28 cellular contexts compared by ENCODE assay signal in genomic region chr3:64358176-64358575, GRCh38.
"Had no signal": no experiment of that assay in that cellular context is flagged by ENCODE, and none has a peak within 500 bp of the region (broad histone marks: within the 10 kb centered on the region; RNA-seq: fewer than 3 reads in every experiment).

No MANE protein-coding gene starts in this region.

- H3K9me3 ChIP-seq: SJCRH30 had no signal

- H3K27me3 Mint-ChIP-seq: activated CD4-positive, alpha-beta memory T cell treated with anti-CD3 and anti-CD28 coated beads, Interleukin-2, amount 10 ng/mL, durations not matched to agents 7 days and 5 days; activated CD8-positive, alpha-beta memory T cell treated with anti-CD3 and anti-CD28 coated beads, Interleukin-2, amount 10 ng/mL, durations not matched to agents 7 days and 5 days had no signal

- H3K4me3 ChIP-seq: SJCRH30, SK-N-MC had no signal

- H3K27me3 ChIP-seq: brain microvascular endothelial cell, SJCRH30 had no signal

- H3K4me3 Mint-ChIP-seq: activated CD4-positive, alpha-beta memory T cell treated with anti-CD3 and anti-CD28 coated beads, Interleukin-2, amount 10 ng/mL, durations not matched to agents 7 days and 5 days; activated CD8-positive, alpha-beta memory T cell treated with anti-CD3 and anti-CD28 coated beads, Interleukin-2, amount 10 ng/mL, durations not matched to agents 7 days and 5 days; activated naive CD4-positive, alpha-beta T cell treated with anti-CD3 and anti-CD28 coated beads, Interleukin-2, amount 10 ng/mL, durations not matched to agents 7 days and 5 days; activated naive CD8-positive, alpha-beta T cell; activated naive CD8-positive, alpha-beta T cell treated with anti-CD3 and anti-CD28 coated beads, Interleukin-2, amount 50 U/mL, for 24 hours; WTC11 had no signal

- ATAC-seq: activated CD8-positive, alpha-beta memory T cell treated with anti-CD3 and anti-CD28 coated beads, Interleukin-2, amount 10 ng/mL, durations not matched to agents 7 days and 5 days; activated naive CD8-positive, alpha-beta T cell treated with anti-CD3 and anti-CD28 coated beads, Interleukin-2, amount 50 U/mL, for 24 hours; Panc1; WTC11 had no signal

- H3K27ac Mint-ChIP-seq: activated CD4-positive, alpha-beta memory T cell treated with anti-CD3 and anti-CD28 coated beads, Interleukin-2, amount 10 ng/mL, durations not matched to agents 7 days and 5 days; activated CD8-positive, alpha-beta memory T cell treated with anti-CD3 and anti-CD28 coated beads, Interleukin-2, amount 10 ng/mL, durations not matched to agents 7 days and 5 days; activated naive CD4-positive, alpha-beta T cell treated with anti-CD3 and anti-CD28 coated beads, Interleukin-2, amount 10 ng/mL, durations not matched to agents 7 days and 5 days; activated naive CD8-positive, alpha-beta T cell; activated naive CD8-positive, alpha-beta T cell treated with anti-CD3 and anti-CD28 coated beads, Interleukin-2, amount 50 U/mL, for 24 hours; WTC11 had no signal

- DNase-seq: activated CD4-positive, alpha-beta memory T cell treated with anti-CD3 and anti-CD28 coated beads, Interleukin-2, amount 10 ng/mL, durations not matched to agents 7 days and 5 days; activated CD4-positive, alpha-beta T cell treated with anti-CD3 and anti-CD28 coated beads for 1 hour; activated CD4-positive, alpha-beta T cell treated with anti-CD3 and anti-CD28 coated beads for 48 hours; activated CD8-positive, alpha-beta memory T cell treated with anti-CD3 and anti-CD28 coated beads for 24 hours; activated CD8-positive, alpha-beta memory T cell treated with anti-CD3 and anti-CD28 coated beads, Interleukin-2, amount 10 ng/mL, durations not matched to agents 7 days and 5 days; activated CD8-positive, alpha-beta memory T cell treated with anti-CD3 and anti-CD28 coated beads, Interleukin-2, amount 50 U/mL, for 48 hours; activated effector memory CD4-positive, alpha-beta T cell treated with Interleukin-2 at 50 U/mL for 16 hours; activated naive CD4-positive, alpha-beta T cell treated with anti-CD3 and anti-CD28 coated beads, Interleukin-2, amount 10 ng/mL, durations not matched to agents 7 days and 5 days; activated naive CD8-positive, alpha-beta T cell treated with anti-CD3 and anti-CD28 coated beads, Interleukin-2, amount 50 U/mL, for 24 hours; activated T-cell treated with anti-CD3 and anti-CD28 coated beads, Interleukin-2, amount 50 U/mL, for 48 hours; anterior cingulate cortex; brain microvascular endothelial cell; central memory CD4-positive, alpha-beta T cell; NCI-H1092 treated with DMSO at 0.1 percent for 48 hours; NCI-H187; NCI-H2029 treated with DMSO at 0.1 percent for 48 hours; NCI-H2171 treated with DMSO at 0.1 percent for 48 hours; NCI-H2227 treated with DMSO at 0.1 percent for 48 hours; NCI-H446; NCI-H510A treated with DMSO at 0.1 percent for 48 hours; SHP77; SJCRH30; T1000 had no signal

- H3K9ac ChIP-seq: KMS-11 had no signal

- H3K27ac ChIP-seq: brain microvascular endothelial cell, KMS-11, SJCRH30, SK-N-MC had no signal

- H3K36me3 Mint-ChIP-seq: activated CD8-positive, alpha-beta memory T cell treated with anti-CD3 and anti-CD28 coated beads, Interleukin-2, amount 10 ng/mL, durations not matched to agents 7 days and 5 days; WTC11 had no signal

- H3K4me2 ChIP-seq: KMS-11 had no signal

- H3K4me1 ChIP-seq: SJCRH30 had no signal

- H3K36me3 ChIP-seq: brain microvascular endothelial cell, SJCRH30 had no signal

- H3K9me3 Mint-ChIP-seq: activated CD4-positive, alpha-beta memory T cell treated with anti-CD3 and anti-CD28 coated beads, Interleukin-2, amount 10 ng/mL, durations not matched to agents 7 days and 5 days; activated naive CD8-positive, alpha-beta T cell treated with anti-CD3 and anti-CD28 coated beads, Interleukin-2, amount 50 U/mL, for 24 hours; WTC11 had no signal
